17 cellular contexts compared by ENCODE assay signal in genomic region chr22:41070665-41071331, GRCh38.
"Had no signal": no experiment of that assay in that cellular context is flagged by ENCODE, and none has a peak within 500 bp of the region (broad histone marks: within the 10 kb centered on the region; RNA-seq: fewer than 3 reads in every experiment).

No MANE protein-coding gene starts in this region.

- H3K9me3 Mint-ChIP-seq: activated T-helper 1 cell treated with anti-CD3 and anti-CD28 coated beads, Interleukin-12 subunit alpha, Interleukin-12 subunit beta, Interleukin-2, Interleukin-4 antibody, amounts not matched to agents 30 ng/mL and 10 ng/mL and 1 ng/mL, durations not matched to agents 14 hours and 24 hours and 36 hours; central memory CD8-positive, alpha-beta T cell; stimulated activated naive CD8-positive, alpha-beta T cell treated with anti-CD3 and anti-CD28 coated beads, Interleukin-15, Interleukin-2, amounts not matched to agents 100 ng/mL and 50 ng/mL, for 24 hours; type B pancreatic cell had no signal

- ATAC-seq: heart right ventricle, right lobe of liver had no signal

- H3K27ac Mint-ChIP-seq: activated T-helper 1 cell treated with anti-CD3 and anti-CD28 coated beads, Interleukin-12 subunit alpha, Interleukin-12 subunit beta, Interleukin-2, Interleukin-4 antibody, amounts not matched to agents 30 ng/mL and 10 ng/mL and 1 ng/mL, durations not matched to agents 14 hours and 24 hours and 36 hours; stimulated activated naive CD8-positive, alpha-beta T cell treated with anti-CD3 and anti-CD28 coated beads, Interleukin-15, Interleukin-2, amounts not matched to agents 100 ng/mL and 50 ng/mL, for 24 hours; type B pancreatic cell had no signal

- H3K27me3 ChIP-seq: brain microvascular endothelial cell, heart right ventricle, right lobe of liver, suprapubic skin had no signal

- H3K4me2 ChIP-seq: smooth muscle cell had no signal

- H3K4me3 Mint-ChIP-seq: activated T-helper 1 cell treated with anti-CD3 and anti-CD28 coated beads, Interleukin-12 subunit alpha, Interleukin-12 subunit beta, Interleukin-2, Interleukin-4 antibody, amounts not matched to agents 30 ng/mL and 10 ng/mL and 1 ng/mL, durations not matched to agents 14 hours and 24 hours and 36 hours; central memory CD8-positive, alpha-beta T cell; stimulated activated naive CD8-positive, alpha-beta T cell treated with anti-CD3 and anti-CD28 coated beads, Interleukin-15, Interleukin-2, amounts not matched to agents 100 ng/mL and 50 ng/mL, for 24 hours; type B pancreatic cell had no signal

- H3K4me1 ChIP-seq: right lobe of liver, suprapubic skin had no signal

- H3K36me3 ChIP-seq: brain microvascular endothelial cell, heart right ventricle, right lobe of liver, suprapubic skin had no signal

- H3K27ac ChIP-seq: brain microvascular endothelial cell, heart right ventricle, right lobe of liver, suprapubic skin had no signal

- H3K36me3 Mint-ChIP-seq: type B pancreatic cell had no signal

- DNase-seq: activated naive CD4-positive, alpha-beta T cell; anterior cingulate cortex; brain microvascular endothelial cell; cortex of kidney; effector CD8-positive, alpha-beta T cell; foreskin melanocyte; heart right ventricle; midbrain; stimulated activated CD4-positive, alpha-beta T cell treated with anti-CD3 and anti-CD28 coated beads, Interleukin-4, amount 100 ng/mL, for 4 hours; stimulated activated CD8-positive, alpha-beta memory T cell treated with anti-CD3 and anti-CD28 coated beads, Interleukin-4, amount 100 ng/mL, for 48 hours had no signal

- H3K9me3 ChIP-seq: heart right ventricle, right lobe of liver, suprapubic skin had no signal

- H3K4me3 ChIP-seq: heart right ventricle, right lobe of liver, smooth muscle cell, suprapubic skin had no signal

- H3K27me3 Mint-ChIP-seq: central memory CD8-positive, alpha-beta T cell; stimulated activated naive CD8-positive, alpha-beta T cell treated with anti-CD3 and anti-CD28 coated beads, Interleukin-15, Interleukin-2, amounts not matched to agents 100 ng/mL and 50 ng/mL, for 24 hours; type B pancreatic cell had no signal
